30 cellular contexts compared by ENCODE assay signal in the genomic region with DNA sequence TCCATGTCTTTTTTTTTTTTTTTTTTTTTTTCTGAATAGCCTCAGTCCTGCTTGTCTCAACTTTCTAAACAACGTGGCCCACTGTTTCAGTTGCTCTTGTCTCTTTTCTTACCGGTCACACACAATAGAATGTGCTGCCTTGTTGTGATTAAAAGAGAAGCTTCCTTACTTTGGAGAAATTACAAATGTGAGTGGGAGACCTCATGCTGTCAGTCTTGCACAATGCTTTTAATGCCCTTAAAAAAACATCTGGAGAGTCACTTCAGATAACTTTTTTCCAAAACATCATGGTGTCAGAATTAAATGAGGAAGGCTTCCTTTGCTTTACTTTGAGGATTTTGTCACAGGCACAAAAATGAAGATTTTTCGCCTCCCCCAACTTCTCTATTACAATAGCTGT. TPM values are rescaled to one million over a fixed set of nuclear protein-coding genes. Genes with fewer than 3 reads are reported as not detected.
"Had no signal": no experiment of that assay in that cellular context is flagged by ENCODE, and none has a peak within 500 bp of the region (broad histone marks: within the 10 kb centered on the region; RNA-seq: fewer than 3 reads in every experiment).

No MANE protein-coding gene starts in this region.

- H3K4me1 Mint-ChIP-seq: activated T-helper 17 cell treated with anti-CD3 and anti-CD28 coated beads, Interleukin-2, amount 50 U/mL, for 72 hours; central memory CD8-positive, alpha-beta T cell; natural killer cell had no signal

- H3K79me2 ChIP-seq: hepatocyte had no signal

- H3K27me3 Mint-ChIP-seq: stimulated activated naive CD8-positive, alpha-beta T cell treated with anti-CD3 and anti-CD28 coated beads, Interleukin-15, Interleukin-2, amounts not matched to agents 100 ng/mL and 50 ng/mL, for 24 hours had no signal

- H3K4me2 ChIP-seq: hepatocyte had no signal

- DNase-seq: activated CD8-positive, alpha-beta memory T cell treated with anti-CD3 and anti-CD28 coated beads for 24 hours; activated CD8-positive, alpha-beta memory T cell treated with anti-CD3 and anti-CD28 coated beads, Interleukin-2, amount 50 U/mL, for 4 hours; activated T-cell treated with anti-CD3 and anti-CD28 coated beads, Interleukin-2, amount 50 U/mL, for 24 hours; amniotic stem cell; esophagus squamous epithelium; foreskin melanocyte; glutamatergic neuron; kidney glomerular epithelial cell; left lung; mammary epithelial cell; natural killer cell; pancreas; psoas muscle; stimulated activated CD4-positive, alpha-beta T cell treated with anti-CD3 and anti-CD28 coated beads, Interleukin-12 subunit alpha, Interleukin-12 subunit beta, amount 100 ng/mL, for 4 hours; stimulated activated CD4-positive, alpha-beta T cell treated with anti-CD3 and anti-CD28 coated beads, Interleukin-4, amount 100 ng/mL, for 4 hours; T-helper 9 cell; transverse colon; uterus had no signal

- H3K9me3 ChIP-seq: breast epithelium, esophagus squamous epithelium, left lung, neutrophil, pancreas, psoas muscle, right atrium auricular region, transverse colon, uterus had no signal

- H3K27ac Mint-ChIP-seq: activated naive CD8-positive, alpha-beta T cell; activated T-cell treated with anti-CD3 and anti-CD28 coated beads, Interleukin-2, amount 50 U/mL, for 24 hours; activated T-helper 17 cell treated with anti-CD3 and anti-CD28 coated beads, Interleukin-2, amount 50 U/mL, for 72 hours; mesothelial cell of epicardium; natural killer cell; stimulated activated naive CD8-positive, alpha-beta T cell treated with anti-CD3 and anti-CD28 coated beads, Interleukin-15, Interleukin-2, amounts not matched to agents 100 ng/mL and 50 ng/mL, for 24 hours; WTC11 had no signal

- H3K27me3 ChIP-seq: breast epithelium, esophagus squamous epithelium, hepatocyte, left lung, neutrophil, pancreas, right atrium auricular region, uterus had no signal

- H3K4me1 ChIP-seq: breast epithelium, pancreas, psoas muscle had no signal

- H3K27ac ChIP-seq: breast epithelium, coronary artery, esophagus squamous epithelium, hepatocyte, neutrophil, pancreas, psoas muscle, right atrium auricular region, transverse colon, uterus had no signal

- H3K4me3 Mint-ChIP-seq: activated naive CD8-positive, alpha-beta T cell; activated T-cell treated with anti-CD3 and anti-CD28 coated beads, Interleukin-2, amount 50 U/mL, for 24 hours; activated T-helper 17 cell treated with anti-CD3 and anti-CD28 coated beads, Interleukin-2, amount 50 U/mL, for 72 hours; central memory CD8-positive, alpha-beta T cell; mesothelial cell of epicardium; natural killer cell; stimulated activated naive CD8-positive, alpha-beta T cell treated with anti-CD3 and anti-CD28 coated beads, Interleukin-15, Interleukin-2, amounts not matched to agents 100 ng/mL and 50 ng/mL, for 24 hours; WTC11 had no signal

- H3K9me3 Mint-ChIP-seq: activated T-cell treated with anti-CD3 and anti-CD28 coated beads, Interleukin-2, amount 50 U/mL, for 24 hours; activated T-helper 17 cell treated with anti-CD3 and anti-CD28 coated beads, Interleukin-2, amount 50 U/mL, for 72 hours; central memory CD8-positive, alpha-beta T cell; mesothelial cell of epicardium; stimulated activated naive CD8-positive, alpha-beta T cell treated with anti-CD3 and anti-CD28 coated beads, Interleukin-15, Interleukin-2, amounts not matched to agents 100 ng/mL and 50 ng/mL, for 24 hours; WTC11 had no signal

- H3K36me3 Mint-ChIP-seq: activated naive CD8-positive, alpha-beta T cell; mesothelial cell of epicardium; natural killer cell; WTC11 had no signal

- H3K36me3 ChIP-seq: breast epithelium, esophagus squamous epithelium, left lung, neutrophil, pancreas, right atrium auricular region, transverse colon, uterus had no signal

- H3K4me3 ChIP-seq: breast epithelium, coronary artery, esophagus squamous epithelium, hepatocyte, left lung, pancreas, psoas muscle, right atrium auricular region, transverse colon, uterus had no signal

- H2AFZ ChIP-seq: hepatocyte had no signal

- ATAC-seq: activated T-helper 17 cell treated with anti-CD3 and anti-CD28 coated beads, Interleukin-2, amount 50 U/mL, for 72 hours; left lung; natural killer cell; pancreas; psoas muscle; WTC11 had no signal

RNA-seq across cellular contexts. Expression of a gene that starts 37.7 kb away (rescaled TPM):
- total RNA-seq: activated T-helper 17 cell treated with anti-CD3 and anti-CD28 coated beads, Interleukin-2, amount 50 U/mL, for 72 hours; hepatocyte; mammary epithelial cell; natural killer cell; pancreas; psoas muscle; right atrium auricular region; T-helper 1 cell treated with Interleukin-12 subunit alpha and Interleukin-12 subunit beta and Interleukin-4 antibody, amounts not matched to agents 30 ng/mL and 1 ng/mL, for 36 hours; transverse colon had no signal
- polyA plus RNA-seq: mammary epithelial cell, pancreas had no signal
